14 cellular contexts compared by ENCODE assay signal in genomic region chr9:130728721-130729120, GRCh38. TPM values are rescaled to one million over a fixed set of nuclear protein-coding genes. Genes with fewer than 3 reads are reported as not detected.
DNase-seq lines count a peak whose midpoint lies in the region; ATAC-seq and TF ChIP-seq lines count a peak whose summit lies in the region.
"Had no signal": no experiment of that assay in that cellular context is flagged by ENCODE, and none has a peak within 500 bp of the region (broad histone marks: within the 10 kb centered on the region; RNA-seq: fewer than 3 reads in every experiment).

No MANE protein-coding gene starts in this region.

- CTCF ChIA-PET in MCF 10A (lab: Yijun Ruan, JAX) = interaction anchor here (0.7 kb wide), 2 partner anchors 43 to 270 kb away, joined by 3 read pairs; no protein-coding TSS in a partner anchor

- H3K27ac ChIP-seq in breast epithelium (no peak overlapping the region), VCaP (peak overlapping the region; percentile 97), vagina (no peak overlapping the region)
- H3K27ac ChIP-seq: neutrophil, Peyer's patch had no signal

- H3K4me1 Mint-ChIP-seq in MCF 10A (ENCODE audit: insufficient read depth, unreplicated experiment) = peaks cover 22% of the 10 kb centered on the region

- POLR2A ChIA-PET in MCF 10A (lab: Yijun Ruan, JAX) = no interaction called here

- no peaks in the 10 kb centered on the region for H3K36me3 ChIP-seq in breast epithelium
- no peaks in the 10 kb centered on the region for H3K36me3 ChIP-seq in vagina
- H3K36me3 ChIP-seq: neutrophil, Peyer's patch had no signal

- TF ChIP-seq POLR2A in breast epithelium (IDR thresholded peaks at IDR 0.05) (no peak), vagina (IDR thresholded peaks at IDR 0.05) (no peak)

- H3K4me3 Mint-ChIP-seq in MCF 10A (ENCODE audit: unreplicated experiment) = no peak overlapping the region
- H3K4me3 Mint-ChIP-seq: activated CD4-positive, alpha-beta memory T cell treated with anti-CD3 and anti-CD28 coated beads for 36 hours had no signal

- H3K4me3 ChIP-seq in breast epithelium (no peak overlapping the region), vagina (no peak overlapping the region)
- H3K4me3 ChIP-seq: Peyer's patch had no signal

- H3K9me3 Mint-ChIP-seq in MCF 10A (ENCODE audit: unreplicated experiment) = no peaks in the 10 kb centered on the region
- H3K9me3 Mint-ChIP-seq: activated CD4-positive, alpha-beta memory T cell treated with anti-CD3 and anti-CD28 coated beads for 36 hours had no signal

- H3K36me3 Mint-ChIP-seq in MCF 10A (ENCODE audit: insufficient read depth, unreplicated experiment) = peaks cover 10% of the 10 kb centered on the region
- H3K36me3 Mint-ChIP-seq: activated CD4-positive, alpha-beta memory T cell treated with anti-CD3 and anti-CD28 coated beads for 36 hours had no signal

- TF ChIP-seq CTCF in MCF 10A (IDR thresholded peaks at IDR 0.05; ENCODE audit: unreplicated experiment) = no peak
- TF ChIP-seq CTCF in breast epithelium (IDR thresholded peaks at IDR 0.05) = no peak
- TF ChIP-seq CTCF in VCaP (conservative IDR thresholded peaks at IDR 0.05) = no peak
- no peak for TF ChIP-seq CTCF in vagina (IDR thresholded peaks at IDR 0.05)

- H3K27ac Mint-ChIP-seq in MCF 10A (ENCODE audit: low read depth, unreplicated experiment) = no peak overlapping the region
- H3K27ac Mint-ChIP-seq: activated CD4-positive, alpha-beta memory T cell treated with anti-CD3 and anti-CD28 coated beads for 36 hours had no signal

- BruUV-seq in MCF 10A (replicated peaks; lab: Mats Ljungman, UMichigan) = no TSS peak

- intact Hi-C loops in MCF 10A (cut with micrococcal nuclease) = no loop called here
- intact Hi-C loops in breast epithelium (cut with DNase I; ENCODE audit: low total_unique reads) = no loop called here
- intact Hi-C loops in vagina (cut with DNase I) = no loop called here

- H3K27me3 ChIP-seq in breast epithelium = no peaks in the 10 kb centered on the region
- no peaks in the 10 kb centered on the region for H3K27me3 ChIP-seq in vagina
- H3K27me3 ChIP-seq: neutrophil, Peyer's patch had no signal

- DNase-seq in MCF 10A (ENCODE audit: unreplicated experiment) = peak; percentile 44
- DNase-seq in breast epithelium (ENCODE audit: low spot score in 2 of 2) = no peak
- peak; percentile 65 for DNase-seq in fibroblast of gingiva (ENCODE audit: low read depth)
- no peak for DNase-seq in vagina (ENCODE audit: extremely low spot score in 2 of 2)
- no peak for DNase-seq in central memory CD4-positive, alpha-beta T cell
- DNase-seq: activated CD4-positive, alpha-beta memory T cell treated with anti-CD3 and anti-CD28 coated beads for 36 hours; activated effector memory CD4-positive, alpha-beta T cell treated with anti-CD3 and anti-CD28 coated beads, Interleukin-2, amount 50 U/mL, for 16 hours; NCI-H524 treated with DMSO at 0.1 percent for 48 hours; Peyer's patch; T-helper 9 cell had no signal

- H3K9me3 ChIP-seq in breast epithelium (no peaks in the 10 kb centered on the region), vagina (no peaks in the 10 kb centered on the region)
- H3K9me3 ChIP-seq: neutrophil, Peyer's patch had no signal

- peaks cover 0 to 6% of the 10 kb centered on the region in 2 donors for H3K4me1 ChIP-seq in breast epithelium
- H3K4me1 ChIP-seq in vagina = peaks cover 8% of the 10 kb centered on the region

- no peaks in the 10 kb centered on the region for H3K27me3 Mint-ChIP-seq in MCF 10A (ENCODE audit: insufficient read depth, unreplicated experiment)
- H3K27me3 Mint-ChIP-seq: activated CD4-positive, alpha-beta memory T cell treated with anti-CD3 and anti-CD28 coated beads for 36 hours had no signal

- ATAC-seq in GM19463 (IDR thresholded peaks at IDR 0.05; ENCODE audit: unreplicated experiment) (no peak), GM18868 (IDR thresholded peaks at IDR 0.05; ENCODE audit: unreplicated experiment) (no peak)

RNA-seq across cellular contexts. Expression of gene EXOSC2, which starts 35.1 kb away (rescaled TPM):
- total RNA-seq in MCF 10A (2022) (42.3 and 57.7 TPM in 2 replicates), breast epithelium (10 to 100 TPM; 17.8 to 32.2 (median 30.2) TPM), vagina (13.5 TPM)

Comparison
In these comparisons a context has a peak if more than half of its experiments do, and no peak if none do; other contexts are left out.
1. DNase-seq: peak in MCF 10A (single experiment) and fibroblast of gingiva (single experiment); none in breast epithelium (0 of 2), vagina (0 of 2) and central memory CD4-positive, alpha-beta T cell (single experiment).